In genomic region chr3:115937054-115937453, GRCh38 we compare ENCODE assay signal across 12 cellular contexts.
DNase-seq lines count a peak whose midpoint lies in the region; ATAC-seq and TF ChIP-seq lines count a peak whose summit lies in the region.
"Had no signal": no experiment of that assay in that cellular context is flagged by ENCODE, and none has a peak within 500 bp of the region (broad histone marks: within the 10 kb centered on the region; RNA-seq: fewer than 3 reads in every experiment).

No MANE protein-coding gene starts in this region.

- H3K4me1 ChIP-seq in breast epithelium (no peaks in the 10 kb centered on the region), Loucy (ENCODE audit: insufficient read depth, low read length, poor library complexity, severe bottlenecking) (no peaks in the 10 kb centered on the region)

- no peaks in the 10 kb centered on the region for H3K4me1 Mint-ChIP-seq in MCF 10A (ENCODE audit: insufficient read depth, unreplicated experiment)
- H3K4me1 Mint-ChIP-seq in chondrocyte (ENCODE audit: low read depth), result no peaks in the 10 kb centered on the region
- no peaks in the 10 kb centered on the region for H3K4me1 Mint-ChIP-seq in type B pancreatic cell (ENCODE audit: unreplicated experiment)

- TF ChIP-seq POLR2A in breast epithelium (IDR thresholded peaks at IDR 0.05), result no peak

- H3K27me3 ChIP-seq in breast epithelium (no peaks in the 10 kb centered on the region), Loucy (ENCODE audit: insufficient read depth, low read length, poor library complexity, severe bottlenecking) (no peaks in the 10 kb centered on the region)
- H3K27me3 ChIP-seq: hepatocyte had no signal

- H3K4me2 ChIP-seq in Loucy (ENCODE audit: low read depth, low read length, poor library complexity, severe bottlenecking), result no peak overlapping the region
- H3K4me2 ChIP-seq: hepatocyte had no signal

- no peaks in the 10 kb centered on the region for H4K20me1 ChIP-seq in Loucy (ENCODE audit: insufficient read depth, low read length, poor library complexity, severe bottlenecking)

- no peak overlapping the region for H3K4me3 Mint-ChIP-seq in MCF 10A (ENCODE audit: unreplicated experiment)
- H3K4me3 Mint-ChIP-seq in chondrocyte (ENCODE audit: unreplicated experiment), result no peak overlapping the region
- H3K4me3 Mint-ChIP-seq in type B pancreatic cell, result no peak overlapping the region
- H3K4me3 Mint-ChIP-seq: activated T-helper 1 cell treated with anti-CD3 and anti-CD28 coated beads, Interleukin-12 subunit alpha, Interleukin-12 subunit beta, Interleukin-2, Interleukin-4 antibody, amounts not matched to agents 30 ng/mL and 10 ng/mL and 1 ng/mL, durations not matched to agents 14 hours and 24 hours and 36 hours had no signal

- H3K79me2 ChIP-seq in Loucy (ENCODE audit: insufficient read depth, low read length), result no peaks in the 10 kb centered on the region
- H3K79me2 ChIP-seq: hepatocyte had no signal

- H3K36me3 Mint-ChIP-seq in MCF 10A (ENCODE audit: insufficient read depth, unreplicated experiment) (no peaks in the 10 kb centered on the region), chondrocyte (ENCODE audit: low read depth) (no peaks in the 10 kb centered on the region), type B pancreatic cell (peaks cover 8% of the 10 kb centered on the region)

- H3K4me3 ChIP-seq in breast epithelium (no peak overlapping the region), Loucy (ENCODE audit: low read length, poor library complexity, severe bottlenecking) (no peak overlapping the region)
- H3K4me3 ChIP-seq: hepatocyte had no signal

- H3K9me3 ChIP-seq in breast epithelium, result no peaks in the 10 kb centered on the region
- no peaks in the 10 kb centered on the region for H3K9me3 ChIP-seq in Loucy (ENCODE audit: insufficient read depth, low read depth, low read length)

- TF ChIP-seq CTCF in MCF 10A (IDR thresholded peaks at IDR 0.05; ENCODE audit: unreplicated experiment) (peak; percentile 34), breast epithelium (IDR thresholded peaks at IDR 0.05) (no peak), Loucy (conservative IDR thresholded peaks at IDR 0.05; ENCODE audit: low read length) (peak; percentile 32; the same call in 1 of the 2 replicates), chondrocyte (IDR thresholded peaks at IDR 0.05) (peak; percentile 70), type B pancreatic cell (conservative IDR thresholded peaks at IDR 0.05) (peak; percentile 69)

- H3K36me3 ChIP-seq in breast epithelium (no peaks in the 10 kb centered on the region), Loucy (ENCODE audit: insufficient read depth, low read length) (no peaks in the 10 kb centered on the region)

- H2AFZ ChIP-seq in Loucy (ENCODE audit: low read length), result no peak overlapping the region
- H2AFZ ChIP-seq: hepatocyte had no signal

- H3K9me2 ChIP-seq in Loucy (replicated peaks; ENCODE audit: low read depth, low read length), result no peaks in the 10 kb centered on the region; the same call in 1 of the 2 replicates

- H3K27ac Mint-ChIP-seq in MCF 10A (ENCODE audit: low read depth, unreplicated experiment), result no peak overlapping the region
- no peak overlapping the region for H3K27ac Mint-ChIP-seq in chondrocyte (ENCODE audit: unreplicated experiment)
- no peak overlapping the region for H3K27ac Mint-ChIP-seq in type B pancreatic cell
- H3K27ac Mint-ChIP-seq: activated T-helper 1 cell treated with anti-CD3 and anti-CD28 coated beads, Interleukin-12 subunit alpha, Interleukin-12 subunit beta, Interleukin-2, Interleukin-4 antibody, amounts not matched to agents 30 ng/mL and 10 ng/mL and 1 ng/mL, durations not matched to agents 14 hours and 24 hours and 36 hours had no signal

- CTCF ChIA-PET in MCF 10A (lab: Yijun Ruan, JAX), result interaction anchor here (0.6 to 2.0 kb wide), 6 partner anchors 9 to 122 kb away, joined by 3 to 6 read pairs (median 4); no protein-coding TSS in a partner anchor

- POLR2A ChIA-PET in MCF 10A (lab: Yijun Ruan, JAX), result no interaction called here

- no peaks in the 10 kb centered on the region for H3K27me3 Mint-ChIP-seq in MCF 10A (ENCODE audit: insufficient read depth, unreplicated experiment)
- H3K27me3 Mint-ChIP-seq in chondrocyte (ENCODE audit: low read depth), result no peaks in the 10 kb centered on the region
- H3K27me3 Mint-ChIP-seq in type B pancreatic cell, result no peaks in the 10 kb centered on the region

- no TSS peak for BruUV-seq in MCF 10A (replicated peaks; lab: Mats Ljungman, UMichigan)

- H3K9me3 Mint-ChIP-seq in MCF 10A (ENCODE audit: unreplicated experiment), result no peaks in the 10 kb centered on the region
- H3K9me3 Mint-ChIP-seq in chondrocyte (ENCODE audit: low read depth), result peaks cover 2% of the 10 kb centered on the region
- H3K9me3 Mint-ChIP-seq in type B pancreatic cell, result no peaks in the 10 kb centered on the region
- H3K9me3 Mint-ChIP-seq: activated T-helper 1 cell treated with anti-CD3 and anti-CD28 coated beads, Interleukin-12 subunit alpha, Interleukin-12 subunit beta, Interleukin-2, Interleukin-4 antibody, amounts not matched to agents 30 ng/mL and 10 ng/mL and 1 ng/mL, durations not matched to agents 14 hours and 24 hours and 36 hours had no signal

- ATAC-seq in HG02759 (IDR thresholded peaks at IDR 0.05; ENCODE audit: unreplicated experiment) (no peak), Right ventricle myocardium inferior (no peak)

- no peak for DNase-seq in MCF 10A (ENCODE audit: unreplicated experiment)
- no peak for DNase-seq in breast epithelium (ENCODE audit: low spot score in 2 of 2)
- no peak for DNase-seq in chondrocyte (ENCODE audit: low spot score)
- DNase-seq in type B pancreatic cell (ENCODE audit: extremely low spot score, unreplicated experiment), result no peak
- no peak for DNase-seq in MV-4-11 (lab: John Stamatoyannopoulos, UW)
- no peak for DNase-seq in Right ventricle myocardium inferior (ENCODE audit: missing footprints)
- DNase-seq: C1 segment of cervical spinal cord, NCI-H774 had no signal

- H3K27ac ChIP-seq in breast epithelium, result no peak overlapping the region
- H3K27ac ChIP-seq: hepatocyte had no signal

- intact Hi-C loops in MCF 10A (cut with micrococcal nuclease), result loop anchor here (10.0 kb wide), 1 partner anchor 158 kb away; no protein-coding TSS in a partner anchor
- intact Hi-C loops in breast epithelium (cut with DNase I; ENCODE audit: low total_unique reads), result loop anchor here (5.0 kb wide), 1 partner anchor 605 kb away; no protein-coding TSS in a partner anchor
- intact Hi-C loops in Right ventricle myocardium inferior (cut with DNase I), result no loop called here

- no peaks in the 10 kb centered on the region for H3F3A ChIP-seq in Loucy (ENCODE audit: low read depth)

- H3K9ac ChIP-seq in Loucy (ENCODE audit: low read depth, low read length, poor library complexity, severe bottlenecking), result no peak overlapping the region

Comparison
In these comparisons a context has a peak if more than half of its experiments do, and no peak if none do; other contexts are left out.
1. CTCF ChIP-seq: peak in MCF 10A (single experiment), Loucy (single experiment), chondrocyte (single experiment) and type B pancreatic cell (single experiment); none in breast epithelium (0 of 3).